11 cellular contexts compared by ENCODE assay signal in genomic region chr12:102255687-102256086, GRCh38. TPM values are rescaled to one million over a fixed set of nuclear protein-coding genes. Genes with fewer than 3 reads are reported as not detected.
"Had no signal": no experiment of that assay in that cellular context is flagged by ENCODE, and none has a peak within 500 bp of the region (broad histone marks: within the 10 kb centered on the region; RNA-seq: fewer than 3 reads in every experiment).

No MANE protein-coding gene starts in this region.

RNA-seq across cellular contexts. Expression of gene PMCH, which starts 58.1 kb away (rescaled TPM):
- total RNA-seq: OCI-LY7, PC-3, PC-9, Peyer's patch, Right ventricle myocardium inferior, Right ventricle myocardium superior, RPMI7951, SJCRH30, SJSA1, SK-MEL-5 had no signal
- polyA plus RNA-seq: SK-N-SH had no signal
